ENCODE assay signal across 9 cellular contexts in the genomic region with DNA sequence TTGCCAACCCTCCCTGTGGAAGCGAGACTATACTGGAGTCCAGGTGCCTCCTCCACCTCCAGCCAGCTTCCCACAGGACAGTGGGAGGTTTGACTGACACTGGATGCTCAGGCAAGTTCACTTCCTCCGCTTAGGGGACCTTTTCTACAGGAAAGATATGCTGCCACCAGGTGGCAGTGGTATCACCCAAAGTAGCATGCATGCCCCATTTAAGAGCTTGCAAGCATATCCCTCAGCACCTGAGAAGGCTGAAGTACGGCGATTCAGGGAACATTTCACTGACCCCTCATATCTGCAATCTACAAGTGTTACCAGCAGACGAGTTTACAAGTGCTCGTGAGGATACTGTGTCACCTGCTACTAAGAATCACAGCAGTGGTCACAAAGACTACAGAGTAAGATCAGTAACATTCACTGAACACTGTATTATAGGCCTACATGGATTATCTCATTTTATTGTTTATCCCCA.
DNase-seq lines count a peak whose midpoint lies in the region; ATAC-seq and TF ChIP-seq lines count a peak whose summit lies in the region.
"Had no signal": no experiment of that assay in that cellular context is flagged by ENCODE, and none has a peak within 500 bp of the region (broad histone marks: within the 10 kb centered on the region; RNA-seq: fewer than 3 reads in every experiment).

No MANE protein-coding gene starts in this region.

- CTCF ChIA-PET in T-cell (lab: Charles Lee), result interaction anchor here (0.6 to 6.0 kb wide), 26 partner anchors 9 to 792 kb away, joined by 3 to 229 read pairs (median 4); partner anchors contain the start of gene KLHL3 (in 1 of the 2)

- H3K27me3 ChIP-seq in right cardiac atrium (ENCODE audit: control insufficient read depth, insufficient read depth) (no peaks in the 10 kb centered on the region), sigmoid colon (no peaks in the 10 kb centered on the region)

- no peak for TF ChIP-seq POLR2A in sigmoid colon (IDR thresholded peaks at IDR 0.05)

- TF ChIP-seq EP300 in sigmoid colon (IDR thresholded peaks at IDR 0.05), result no peak

- H3K4me1 Mint-ChIP-seq in T-cell, result peaks cover 10 to 18% (median 13%) of the 10 kb centered on the region in 3 donors

- H3K4me1 ChIP-seq in right cardiac atrium (ENCODE audit: control insufficient read depth, insufficient read depth, low read length) (no peaks in the 10 kb centered on the region), sigmoid colon (no peaks in the 10 kb centered on the region)

- ATAC-seq in HG02588 (IDR thresholded peaks at IDR 0.05; ENCODE audit: unreplicated experiment) (peak; percentile 77), T-cell (replicated peaks in 1 of 4) (peak; percentile 86 to 98 (median 92)), right cardiac atrium (peak; percentile 82 to 90)

- DNase-seq in NCI-H1105 (lab: John Stamatoyannopoulos, UW) (peak; percentile 50), T-cell (peak; percentile 36 to 79 (median 65)), amniotic stem cell (lab: John Stamatoyannopoulos, UW) (peak; percentile 41), right cardiac atrium (peak; percentile 69 to 87 (median 70)), sigmoid colon (peak; percentile 67), 8988T (no peak)

- TF ChIP-seq CTCF in GM12874 (IDR thresholded peaks at IDR 0.05; ENCODE audit: insufficient read depth, low read depth, low read length) (peak; percentile 77), sigmoid colon (IDR thresholded peaks at IDR 0.05) (peak in 3 of 4 experiments; percentile 49 to 69 (median 54))

- no peaks in the 10 kb centered on the region for H3K36me3 ChIP-seq in sigmoid colon

- H3K9me3 Mint-ChIP-seq in T-cell, result no peaks in the 10 kb centered on the region
- H3K9me3 Mint-ChIP-seq: stimulated activated naive CD8-positive, alpha-beta T cell treated with anti-CD3 and anti-CD28 coated beads, Interleukin-15, Interleukin-2, amounts not matched to agents 100 ng/mL and 50 ng/mL, for 24 hours had no signal

- H3K27ac ChIP-seq in right cardiac atrium (ENCODE audit: low read length), result no peak overlapping the region
- H3K27ac ChIP-seq in sigmoid colon, result no peak overlapping the region

- intact Hi-C loops in right cardiac atrium (cut with DNase I) (loop anchor here (5.0 kb wide), 1 partner anchor 82 kb away; no protein-coding TSS in a partner anchor), sigmoid colon (cut with DNase I) (loop anchor here (2.0 kb wide), 1 partner anchor 82 kb away; no protein-coding TSS in a partner anchor)

- H3K4me3 ChIP-seq in right cardiac atrium (ENCODE audit: low read length), result no peak overlapping the region
- no peak overlapping the region for H3K4me3 ChIP-seq in sigmoid colon

- 10% methylated on average over 6 of the region's 6 CpGs for WGBS in right cardiac atrium
- 5 to 17% methylated on average over 6 of the region's 6 CpGs for WGBS in sigmoid colon, 2 donors

- H3K27me3 Mint-ChIP-seq in T-cell, result no peaks in the 10 kb centered on the region
- H3K27me3 Mint-ChIP-seq: stimulated activated naive CD8-positive, alpha-beta T cell treated with anti-CD3 and anti-CD28 coated beads, Interleukin-15, Interleukin-2, amounts not matched to agents 100 ng/mL and 50 ng/mL, for 24 hours had no signal

- H3K27ac Mint-ChIP-seq in T-cell, result no peak overlapping the region

- no peaks in the 10 kb centered on the region for H3K9me3 ChIP-seq in right cardiac atrium (ENCODE audit: control insufficient read depth, low read length)
- H3K9me3 ChIP-seq in sigmoid colon, result no peaks in the 10 kb centered on the region

- POLR2A ChIA-PET in T-cell (lab: Charles Lee), result interaction anchor here in 1 of 2 donors (0.6 kb wide), 1 partner anchor 91 kb away, joined by 6 read pairs; no protein-coding TSS in a partner anchor

- H3K36me3 Mint-ChIP-seq in T-cell, result peaks cover 23% of the 10 kb centered on the region

- H3K4me3 Mint-ChIP-seq in T-cell, result no peak overlapping the region
- H3K4me3 Mint-ChIP-seq: stimulated activated naive CD8-positive, alpha-beta T cell treated with anti-CD3 and anti-CD28 coated beads, Interleukin-15, Interleukin-2, amounts not matched to agents 100 ng/mL and 50 ng/mL, for 24 hours had no signal
